13 cellular contexts compared by ENCODE assay signal in the genomic region with DNA sequence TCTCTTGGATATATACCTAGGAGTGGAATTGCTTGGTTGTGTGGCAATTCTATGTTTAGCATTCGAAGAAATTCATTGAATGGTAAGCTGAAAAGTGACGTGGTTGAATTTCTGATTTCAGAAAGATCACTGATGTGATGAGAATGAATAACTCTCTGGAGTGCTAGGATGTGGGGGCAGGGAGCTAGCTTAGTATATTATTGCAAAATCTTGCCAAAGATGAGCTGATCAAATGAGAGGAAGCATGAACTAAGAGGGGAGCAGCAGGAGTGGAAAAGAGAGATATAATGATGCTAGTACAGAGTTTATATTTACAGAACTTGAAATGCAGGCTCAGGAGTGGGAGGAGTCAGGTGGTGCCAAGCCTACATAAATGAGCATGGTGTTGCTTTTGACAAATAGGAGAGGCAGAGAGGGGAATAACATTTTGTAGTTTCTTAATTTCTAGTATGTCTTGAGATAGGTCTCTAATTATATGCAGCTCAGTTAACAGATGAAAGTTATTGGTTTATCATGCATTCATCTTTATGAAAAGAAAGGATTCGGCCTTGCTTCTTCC. TPM values are rescaled to one million over a fixed set of nuclear protein-coding genes. Genes with fewer than 3 reads are reported as not detected.
DNase-seq lines count a peak whose midpoint lies in the region; ATAC-seq and TF ChIP-seq lines count a peak whose summit lies in the region.
"Had no signal": no experiment of that assay in that cellular context is flagged by ENCODE, and none has a peak within 500 bp of the region (broad histone marks: within the 10 kb centered on the region; RNA-seq: fewer than 3 reads in every experiment).

No MANE protein-coding gene starts in this region.

- H3K27me3 Mint-ChIP-seq in natural killer cell (ENCODE audit: low read depth in 2 of 2), result no peaks in the 10 kb centered on the region
- no peaks in the 10 kb centered on the region for H3K27me3 Mint-ChIP-seq in natural killer cell treated with Interleukin-12 subunit alpha and Interleukin-12 subunit beta and Interleukin-15 and Interleukin-18, amount 100 ng/mL, for 72 hours
- no peaks in the 10 kb centered on the region for H3K27me3 Mint-ChIP-seq in activated T-helper 17 cell treated with anti-CD3 and anti-CD28 coated beads, Interleukin-2, amount 50 U/mL, for 72 hours
- no peaks in the 10 kb centered on the region for H3K27me3 Mint-ChIP-seq in immature natural killer cell (ENCODE audit: low read depth in 3 of 3)

- H3K9me3 Mint-ChIP-seq in natural killer cell (no peaks in the 10 kb centered on the region), immature natural killer cell (no peaks in the 10 kb centered on the region)
- H3K9me3 Mint-ChIP-seq in natural killer cell treated with Interleukin-12 subunit alpha and Interleukin-12 subunit beta and Interleukin-15 and Interleukin-18, amount 100 ng/mL, for 72 hours, result no peaks in the 10 kb centered on the region
- H3K9me3 Mint-ChIP-seq in activated T-helper 17 cell treated with anti-CD3 and anti-CD28 coated beads, Interleukin-2, amount 50 U/mL, for 72 hours, result no peaks in the 10 kb centered on the region

- DNase-seq in natural killer cell (no peak), immature natural killer cell (no peak), anterior cingulate cortex (lab: John Stamatoyannopoulos, UW) (no peak)
- DNase-seq in natural killer cell treated with Interleukin-12 subunit alpha and Interleukin-12 subunit beta and Interleukin-15 and Interleukin-18, amount 100 ng/mL, for 72 hours (ENCODE audit: low spot score), result no peak
- DNase-seq: BE2C, NCI-H1048, NCI-H510A, Right ventricle myocardium superior had no signal

- ATAC-seq in natural killer cell (peak in 2 of 3 donors; percentile 29 to 44), GM18519 (IDR thresholded peaks at IDR 0.05; ENCODE audit: low FRiP score, unreplicated experiment) (no peak), GM21381 (IDR thresholded peaks at IDR 0.05; ENCODE audit: unreplicated experiment) (no peak), GM19023 (IDR thresholded peaks at IDR 0.05; ENCODE audit: unreplicated experiment) (no peak)
- ATAC-seq in natural killer cell treated with Interleukin-12 subunit alpha and Interleukin-12 subunit beta and Interleukin-15 and Interleukin-18, amount 100 ng/mL, for 72 hours, result no peak
- ATAC-seq in activated T-helper 17 cell treated with anti-CD3 and anti-CD28 coated beads, Interleukin-2, amount 50 U/mL, for 72 hours (replicated peaks), result peak; percentile 69
- ATAC-seq: sciatic nerve had no signal

- intact Hi-C loops in natural killer cell (cut with micrococcal nuclease), result no loop called here

- H3K4me1 Mint-ChIP-seq in natural killer cell (peaks cover 38 to 49% of the 10 kb centered on the region in 2 donors), immature natural killer cell (peaks cover 36 to 60% of the 10 kb centered on the region in 2 donors)
- H3K4me1 Mint-ChIP-seq in natural killer cell treated with Interleukin-12 subunit alpha and Interleukin-12 subunit beta and Interleukin-15 and Interleukin-18, amount 100 ng/mL, for 72 hours (ENCODE audit: low read depth in 2 of 2), result peaks cover 20 to 31% of the 10 kb centered on the region in 2 donors
- peaks cover 35% of the 10 kb centered on the region for H3K4me1 Mint-ChIP-seq in activated T-helper 17 cell treated with anti-CD3 and anti-CD28 coated beads, Interleukin-2, amount 50 U/mL, for 72 hours

- H3K27ac Mint-ChIP-seq in natural killer cell (peak overlapping the region; percentile 7 to 79), immature natural killer cell (peak overlapping the region; percentile 43 to 78 (median 64))
- peak overlapping the region in 1 of 2 donors; percentile 30 for H3K27ac Mint-ChIP-seq in natural killer cell treated with Interleukin-12 subunit alpha and Interleukin-12 subunit beta and Interleukin-15 and Interleukin-18, amount 100 ng/mL, for 72 hours
- peak overlapping the region; percentile 70 for H3K27ac Mint-ChIP-seq in activated T-helper 17 cell treated with anti-CD3 and anti-CD28 coated beads, Interleukin-2, amount 50 U/mL, for 72 hours

- H3K4me3 Mint-ChIP-seq in natural killer cell (peak overlapping the region; percentile 21), immature natural killer cell (peak overlapping the region in 2 of 5 donors; percentile 30 to 70)
- H3K4me3 Mint-ChIP-seq in natural killer cell treated with Interleukin-12 subunit alpha and Interleukin-12 subunit beta and Interleukin-15 and Interleukin-18, amount 100 ng/mL, for 72 hours, result no peak overlapping the region
- H3K4me3 Mint-ChIP-seq in activated T-helper 17 cell treated with anti-CD3 and anti-CD28 coated beads, Interleukin-2, amount 50 U/mL, for 72 hours, result peak overlapping the region; percentile 59

- H3K36me3 Mint-ChIP-seq in natural killer cell (no peaks in the 10 kb centered on the region), immature natural killer cell (peaks cover 0 to 4% (median 0%) of the 10 kb centered on the region in 3 donors)
- H3K36me3 Mint-ChIP-seq in natural killer cell treated with Interleukin-12 subunit alpha and Interleukin-12 subunit beta and Interleukin-15 and Interleukin-18, amount 100 ng/mL, for 72 hours, result peaks cover 10% of the 10 kb centered on the region
- peaks cover 41% of the 10 kb centered on the region for H3K36me3 Mint-ChIP-seq in activated T-helper 17 cell treated with anti-CD3 and anti-CD28 coated beads, Interleukin-2, amount 50 U/mL, for 72 hours (ENCODE audit: low read depth)

- no peak for TF ChIP-seq CTCF in natural killer cell (IDR thresholded peaks at IDR 0.05)

RNA-seq across cellular contexts. Expression of gene NBL1, which starts 38.1 kb away (rescaled TPM):
- total RNA-seq in natural killer cell, result 10 to 100 TPM; 10.7 to 18.4 (median 11.4) TPM
- total RNA-seq in natural killer cell treated with Interleukin-12 subunit alpha and Interleukin-12 subunit beta and Interleukin-15 and Interleukin-18, amount 100 ng/mL, for 72 hours, result 10 to 100 TPM in 1 of 2 donors, 1 to 10 TPM in 1; 9.3 to 24.4 TPM
- total RNA-seq in activated T-helper 17 cell treated with anti-CD3 and anti-CD28 coated beads, Interleukin-2, amount 50 U/mL, for 72 hours, result 10 to 100 TPM; 15.0 to 16.0 TPM
- 1 to 10 TPM in 1 of 3 donors, under 1 TPM in 1, not detected in 1; 0.44 to 2.7 TPM for polyA plus RNA-seq in immature natural killer cell

RNA-seq across cellular contexts. Expression of gene HTR6, which starts 58.7 kb away (rescaled TPM):
- total RNA-seq in natural killer cell, result under 1 TPM in 1 of 3 donors, not detected in 2; 0.18 TPM
- total RNA-seq in natural killer cell treated with Interleukin-12 subunit alpha and Interleukin-12 subunit beta and Interleukin-15 and Interleukin-18, amount 100 ng/mL, for 72 hours, result not detected
- under 1 TPM in 1 of 2 donors, not detected in 1; 0.13 TPM for total RNA-seq in activated T-helper 17 cell treated with anti-CD3 and anti-CD28 coated beads, Interleukin-2, amount 50 U/mL, for 72 hours
- not detected for polyA plus RNA-seq in immature natural killer cell
- total RNA-seq: Right ventricle myocardium superior, sciatic nerve had no signal

Comparison
In these comparisons a context has a peak if more than half of its experiments do, and no peak if none do; other contexts are left out.
1. ATAC-seq: peak in natural killer cell (2 of 3) and activated T-helper 17 cell treated with anti-CD3 and anti-CD28 coated beads, Interleukin-2, amount 50 U/mL, for 72 hours (single experiment); none in natural killer cell treated with Interleukin-12 subunit alpha and Interleukin-12 subunit beta and Interleukin-15 and Interleukin-18, amount 100 ng/mL, for 72 hours (0 of 2), GM18519 (single experiment), GM21381 (single experiment) and GM19023 (single experiment).